20 cellular contexts compared by ENCODE assay signal in genomic region chr6:26415791-26416190, GRCh38.
DNase-seq lines count a peak whose midpoint lies in the region; ATAC-seq and TF ChIP-seq lines count a peak whose summit lies in the region.
"Had no signal": no experiment of that assay in that cellular context is flagged by ENCODE, and none has a peak within 500 bp of the region (broad histone marks: within the 10 kb centered on the region; RNA-seq: fewer than 3 reads in every experiment).

No MANE protein-coding gene starts in this region.

- TF ChIP-seq CTCF in fibroblast of mammary gland (conservative IDR thresholded peaks at IDR 0.05; ENCODE audit: control insufficient read depth, insufficient read depth, low read depth, low read length): no peak

- ATAC-seq in HG03025 (IDR thresholded peaks at IDR 0.05; ENCODE audit: low FRiP score, unreplicated experiment) (no peak), GM21529 (IDR thresholded peaks at IDR 0.05; ENCODE audit: unreplicated experiment) (no peak), GM18868 (IDR thresholded peaks at IDR 0.05; ENCODE audit: unreplicated experiment) (no peak)
- ATAC-seq: K562 had no signal

- DNase-seq in AG08395 (ENCODE audit: low spot score) (peak; percentile 6), ELR (ENCODE audit: low read depth) (peak; percentile 52), RKO (ENCODE audit: low spot score) (peak; percentile 15), fibroblast of mammary gland (ENCODE audit: low read depth) (peak; percentile 42), NCI-H748 (lab: John Stamatoyannopoulos, UW; ENCODE audit: unreplicated experiment) (no peak)
- DNase-seq: DND-41, NCI-H1105 treated with DMSO at 0.1 percent for 48 hours, NCI-H1694, NCI-H2081 treated with DMSO at 0.1 percent for 48 hours, NCI-H510A, NCI-H774, RPMI8226, SHP77 treated with DMSO at 0.1 percent for 48 hours, SK-N-SH had no signal

- H3K4me3 ChIP-seq in fibroblast of mammary gland (ENCODE audit: control insufficient read depth, low read depth, low read length): no peak overlapping the region
- H3K4me3 ChIP-seq: BLaER1 treated with 17β-estradiol and CSF1 and Interleukin-3, amounts not matched to agents 10 nM and 100 nM; GM12878; K562 had no signal
